Comparison of ENCODE assay signal across 1 cellular context in genomic region chr2:117785740-117786139, GRCh38.
TF ChIP-seq lines count a peak whose summit lies in the region.

No MANE protein-coding gene starts in this region.

TF ChIP-seq in H1, 55 proteins besides CTCF, POLR2A, EP300 and RAD21 (continued from another document):
- no peak for TF ChIP-seq ZNF274 (IDR thresholded peaks at IDR 0.05; ENCODE audit: borderline replicate concordance, extremely low read depth, low read length)
- no peak for TF ChIP-seq CBX5 (IDR thresholded peaks at IDR 0.05; ENCODE audit: low read depth, low read length)
- TF ChIP-seq SP2 (IDR thresholded peaks at IDR 0.05; ENCODE audit: low read length): no peak
- no peak for TF ChIP-seq CREB1 (IDR thresholded peaks at IDR 0.05)
- no peak for TF ChIP-seq NANOG (IDR thresholded peaks at IDR 0.05; ENCODE audit: insufficient read depth, low read depth, low read length, poor library complexity, severe bottlenecking)
- no peak for TF ChIP-seq TAF1 (IDR thresholded peaks at IDR 0.05; ENCODE audit: low read depth, low read length)
- no peak for TF ChIP-seq CBX8 (IDR thresholded peaks at IDR 0.05; ENCODE audit: borderline replicate concordance, low read depth, low read length)
- no peak for TF ChIP-seq TCF12 (IDR thresholded peaks at IDR 0.05; ENCODE audit: low read depth, low read length)
- TF ChIP-seq CHD1 (IDR thresholded peaks at IDR 0.05; ENCODE audit: low read depth, low read length): no peak
- no peak for TF ChIP-seq SUZ12 (IDR thresholded peaks at IDR 0.05; ENCODE audit: low read length)
- TF ChIP-seq GABPA (IDR thresholded peaks at IDR 0.05; ENCODE audit: borderline replicate concordance, insufficient read depth, low read length): no peak
- TF ChIP-seq RNF2 (IDR thresholded peaks at IDR 0.05; ENCODE audit: borderline replicate concordance, low read depth, low read length, missing control alignments, poor library complexity, severe bottlenecking): no peak
- TF ChIP-seq EZH2 (IDR thresholded peaks at IDR 0.05; ENCODE audit: low read depth, low read length, severe bottlenecking): no peak
